In genomic region chr16:73354426-73354825, GRCh38 we compare ENCODE assay signal across 27 cellular contexts.
"Had no signal": no experiment of that assay in that cellular context is flagged by ENCODE, and none has a peak within 500 bp of the region (broad histone marks: within the 10 kb centered on the region; RNA-seq: fewer than 3 reads in every experiment).

No MANE protein-coding gene starts in this region.

- ATAC-seq: activated CD4-positive, CD25-positive, alpha-beta regulatory T cell treated with anti-CD3 and anti-CD28 coated beads, Interleukin-2, amount 50 U/mL, for 24 hours; activated naive CD8-positive, alpha-beta T cell treated with anti-CD3 and anti-CD28 coated beads, Interleukin-2, amount 50 U/mL, for 24 hours; activated T-cell treated with anti-CD3 and anti-CD28 coated beads, Interleukin-2, amount 50 U/mL, for 4 hours; activated T-helper 17 cell treated with anti-CD3 and anti-CD28 coated beads, Interleukin-2, amount 50 U/mL, for 72 hours; heart right ventricle; left lung; lower lobe of right lung; natural killer cell; stimulated activated effector memory CD8-positive, alpha-beta T cell treated with anti-CD3 and anti-CD28 coated beads, Interleukin-12 subunit alpha, Interleukin-12 subunit beta, amount 100 ng/mL, for 72 hours had no signal

- H3K36me3 Mint-ChIP-seq: activated CD4-positive, alpha-beta memory T cell treated with anti-CD3 and anti-CD28 coated beads for 36 hours; activated naive CD4-positive, alpha-beta T cell treated with anti-CD3 and anti-CD28 coated beads, Interleukin-2, amount 50 U/mL, for 24 hours; natural killer cell; stimulated activated effector memory CD8-positive, alpha-beta T cell treated with anti-CD3 and anti-CD28 coated beads, Interleukin-12 subunit alpha, Interleukin-12 subunit beta, amount 100 ng/mL, for 72 hours; type B pancreatic cell had no signal

- H3K9me3 Mint-ChIP-seq: activated CD4-positive, alpha-beta memory T cell treated with anti-CD3 and anti-CD28 coated beads for 36 hours; activated naive CD4-positive, alpha-beta T cell treated with anti-CD3 and anti-CD28 coated beads, Interleukin-2, amount 50 U/mL, for 24 hours; activated naive CD8-positive, alpha-beta T cell treated with anti-CD3 and anti-CD28 coated beads, Interleukin-2, amount 50 U/mL, for 24 hours; activated T-cell treated with anti-CD3 and anti-CD28 coated beads, Interleukin-2, amount 50 U/mL, for 4 hours; activated T-helper 17 cell treated with anti-CD3 and anti-CD28 coated beads, Interleukin-2, amount 50 U/mL, for 72 hours; natural killer cell; stimulated activated naive CD8-positive, alpha-beta T cell treated with anti-CD3 and anti-CD28 coated beads, Interleukin-15, Interleukin-2, amounts not matched to agents 100 ng/mL and 50 ng/mL, for 24 hours; type B pancreatic cell had no signal

- H3K27me3 Mint-ChIP-seq: activated CD4-positive, alpha-beta memory T cell treated with anti-CD3 and anti-CD28 coated beads for 36 hours; activated naive CD4-positive, alpha-beta T cell treated with anti-CD3 and anti-CD28 coated beads, Interleukin-2, amount 50 U/mL, for 24 hours; activated naive CD8-positive, alpha-beta T cell treated with anti-CD3 and anti-CD28 coated beads, Interleukin-2, amount 50 U/mL, for 24 hours had no signal

- H3K27ac Mint-ChIP-seq: activated CD4-positive, alpha-beta memory T cell treated with anti-CD3 and anti-CD28 coated beads for 36 hours; activated naive CD4-positive, alpha-beta T cell treated with anti-CD3 and anti-CD28 coated beads, Interleukin-2, amount 50 U/mL, for 24 hours; activated naive CD8-positive, alpha-beta T cell treated with anti-CD3 and anti-CD28 coated beads, Interleukin-2, amount 50 U/mL, for 24 hours; activated T-helper 17 cell treated with anti-CD3 and anti-CD28 coated beads, Interleukin-2, amount 50 U/mL, for 72 hours; natural killer cell; stimulated activated effector memory CD8-positive, alpha-beta T cell treated with anti-CD3 and anti-CD28 coated beads, Interleukin-12 subunit alpha, Interleukin-12 subunit beta, amount 100 ng/mL, for 72 hours; stimulated activated naive CD8-positive, alpha-beta T cell treated with anti-CD3 and anti-CD28 coated beads, Interleukin-15, Interleukin-2, amounts not matched to agents 100 ng/mL and 50 ng/mL, for 24 hours; T-helper 1 cell treated with Interleukin-12 subunit alpha and Interleukin-12 subunit beta and Interleukin-4 antibody, amounts not matched to agents 30 μg/mL and 1 μg/mL, for 36 hours; type B pancreatic cell had no signal

- DNase-seq: activated CD4-positive, alpha-beta memory T cell treated with anti-CD3 and anti-CD28 coated beads for 36 hours; activated CD4-positive, alpha-beta T cell treated with anti-CD3 and anti-CD28 coated beads for 48 hours; activated CD8-positive, alpha-beta memory T cell treated with anti-CD3 and anti-CD28 coated beads, Interleukin-2, amount 50 U/mL, for 4 hours; activated gamma-delta T cell treated with Interleukin-2 at 50 U/mL for 16 hours; activated naive CD8-positive, alpha-beta T cell treated with anti-CD3 and anti-CD28 coated beads, Interleukin-2, amount 50 U/mL, for 24 hours; activated T-cell treated with anti-CD3 and anti-CD28 coated beads, Interleukin-2, amount 50 U/mL, for 4 hours; amygdala; caudate nucleus; cortex of kidney; foreskin fibroblast; heart right ventricle; left lung; lower lobe of right lung; mesenchymal stem cell; natural killer cell; sigmoid colon; small intestine; stimulated activated CD4-positive, alpha-beta T cell treated with anti-CD3 and anti-CD28 coated beads, Interleukin-4, amount 100 ng/mL, for 24 hours; T-helper 9 cell; uterus had no signal

- H3K4me3 Mint-ChIP-seq: activated CD4-positive, alpha-beta memory T cell treated with anti-CD3 and anti-CD28 coated beads for 36 hours; activated naive CD4-positive, alpha-beta T cell treated with anti-CD3 and anti-CD28 coated beads, Interleukin-2, amount 50 U/mL, for 24 hours; activated naive CD8-positive, alpha-beta T cell treated with anti-CD3 and anti-CD28 coated beads, Interleukin-2, amount 50 U/mL, for 24 hours; activated T-cell treated with anti-CD3 and anti-CD28 coated beads, Interleukin-2, amount 50 U/mL, for 4 hours; activated T-helper 17 cell treated with anti-CD3 and anti-CD28 coated beads, Interleukin-2, amount 50 U/mL, for 72 hours; natural killer cell; stimulated activated effector memory CD8-positive, alpha-beta T cell treated with anti-CD3 and anti-CD28 coated beads, Interleukin-12 subunit alpha, Interleukin-12 subunit beta, amount 100 ng/mL, for 72 hours; stimulated activated naive CD8-positive, alpha-beta T cell treated with anti-CD3 and anti-CD28 coated beads, Interleukin-15, Interleukin-2, amounts not matched to agents 100 ng/mL and 50 ng/mL, for 24 hours; T-helper 1 cell treated with Interleukin-12 subunit alpha and Interleukin-12 subunit beta and Interleukin-4 antibody, amounts not matched to agents 30 μg/mL and 1 μg/mL, for 36 hours; type B pancreatic cell had no signal

- H3K4me1 Mint-ChIP-seq: activated naive CD4-positive, alpha-beta T cell treated with anti-CD3 and anti-CD28 coated beads, Interleukin-2, amount 50 U/mL, for 24 hours; activated naive CD8-positive, alpha-beta T cell treated with anti-CD3 and anti-CD28 coated beads, Interleukin-2, amount 50 U/mL, for 24 hours; activated T-helper 17 cell treated with anti-CD3 and anti-CD28 coated beads, Interleukin-2, amount 50 U/mL, for 72 hours; natural killer cell; stimulated activated effector memory CD8-positive, alpha-beta T cell treated with anti-CD3 and anti-CD28 coated beads, Interleukin-12 subunit alpha, Interleukin-12 subunit beta, amount 100 ng/mL, for 72 hours had no signal
